Comparison of ENCODE assay signal across 19 cellular contexts in the genomic region with DNA sequence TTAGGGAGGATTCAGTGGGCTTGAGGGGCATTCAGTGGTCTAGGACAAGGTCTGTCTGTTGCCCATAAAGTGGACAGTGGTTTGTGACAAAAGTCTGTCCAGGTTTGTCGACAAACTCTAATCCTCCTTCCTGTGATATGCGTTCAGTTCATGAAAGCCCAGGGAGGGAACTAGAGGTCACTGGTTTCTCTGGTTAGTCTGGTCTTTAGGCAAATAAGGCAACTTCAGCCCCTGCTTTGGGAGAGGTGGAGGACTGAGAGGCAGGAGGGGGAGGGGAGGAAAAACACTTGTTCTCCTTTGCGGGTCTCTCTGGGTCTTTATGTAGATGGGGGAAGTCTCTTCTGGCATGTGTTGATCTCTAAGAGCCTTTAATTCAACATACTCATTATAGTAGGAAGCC.
"Had no signal": no experiment of that assay in that cellular context is flagged by ENCODE, and none has a peak within 500 bp of the region (broad histone marks: within the 10 kb centered on the region; RNA-seq: fewer than 3 reads in every experiment).

No MANE protein-coding gene starts in this region.

- DNase-seq: activated B cell treated with CpG ODN at 0.5 μM for 24 hours; activated CD4-positive, alpha-beta T cell treated with anti-CD3 and anti-CD28 coated beads, Interleukin-2, amount 10 ng/mL, durations not matched to agents 24 days and 14 days; activated CD8-positive, alpha-beta memory T cell treated with anti-CD3 and anti-CD28 coated beads, Interleukin-2, amount 50 U/mL, for 48 hours; activated naive CD4-positive, alpha-beta T cell; activated naive CD8-positive, alpha-beta T cell treated with anti-CD3 and anti-CD28 coated beads, Interleukin-2, amount 10 ng/mL, durations not matched to agents 7 days and 5 days; activated T-cell treated with anti-CD3 and anti-CD28 coated beads, Interleukin-2, amount 50 U/mL, for 72 hours; effector CD8-positive, alpha-beta T cell; head of caudate nucleus; left colon; naive thymus-derived CD4-positive, alpha-beta T cell; pancreas; stimulated activated CD4-positive, alpha-beta T cell treated with anti-CD3 and anti-CD28 coated beads, Interleukin-12 subunit alpha, Interleukin-12 subunit beta, amount 100 ng/mL, for 4 hours; stimulated activated CD4-positive, alpha-beta T cell treated with anti-CD3 and anti-CD28 coated beads, Interleukin-2, amount 100 ng/mL, for 24 hours; stomach; T-helper 2 cell; testis; upper lobe of right lung had no signal

- H3K4me1 Mint-ChIP-seq: activated B cell treated with CpG ODN at 0.5 μM for 24 hours; activated CD4-positive, alpha-beta T cell treated with anti-CD3 and anti-CD28 coated beads, Interleukin-2, amount 10 ng/mL, durations not matched to agents 24 days and 14 days; activated naive CD8-positive, alpha-beta T cell treated with anti-CD3 and anti-CD28 coated beads, Interleukin-2, amount 10 ng/mL, durations not matched to agents 7 days and 5 days had no signal

- H3K27ac Mint-ChIP-seq: activated B cell treated with CpG ODN at 0.5 μM for 24 hours; activated CD4-positive, alpha-beta T cell treated with anti-CD3 and anti-CD28 coated beads, Interleukin-2, amount 10 ng/mL, durations not matched to agents 24 days and 14 days; activated naive CD8-positive, alpha-beta T cell treated with anti-CD3 and anti-CD28 coated beads, Interleukin-2, amount 10 ng/mL, durations not matched to agents 7 days and 5 days; activated T-cell treated with anti-CD3 and anti-CD28 coated beads, Interleukin-2, amount 50 U/mL, for 72 hours; brain; naive thymus-derived CD4-positive, alpha-beta T cell had no signal

- ATAC-seq: activated T-cell treated with anti-CD3 and anti-CD28 coated beads, Interleukin-2, amount 50 U/mL, for 72 hours; left colon; naive thymus-derived CD4-positive, alpha-beta T cell; upper lobe of right lung had no signal

- H3K4me3 ChIP-seq: pancreas, stomach, testis, upper lobe of right lung had no signal

- H3K4me3 Mint-ChIP-seq: activated B cell treated with CpG ODN at 0.5 μM for 24 hours; activated CD4-positive, alpha-beta T cell treated with anti-CD3 and anti-CD28 coated beads, Interleukin-2, amount 10 ng/mL, durations not matched to agents 24 days and 14 days; activated naive CD8-positive, alpha-beta T cell treated with anti-CD3 and anti-CD28 coated beads, Interleukin-2, amount 10 ng/mL, durations not matched to agents 7 days and 5 days; activated T-cell treated with anti-CD3 and anti-CD28 coated beads, Interleukin-2, amount 50 U/mL, for 72 hours; brain; naive thymus-derived CD4-positive, alpha-beta T cell had no signal

- H3K9me3 ChIP-seq: pancreas, testis, upper lobe of right lung had no signal

- H3K27ac ChIP-seq: foreskin keratinocyte, pancreas, stomach, testis, upper lobe of right lung had no signal

- H3K27me3 Mint-ChIP-seq: activated CD4-positive, alpha-beta T cell treated with anti-CD3 and anti-CD28 coated beads, Interleukin-2, amount 10 ng/mL, durations not matched to agents 24 days and 14 days; activated naive CD8-positive, alpha-beta T cell treated with anti-CD3 and anti-CD28 coated beads, Interleukin-2, amount 10 ng/mL, durations not matched to agents 7 days and 5 days; naive thymus-derived CD4-positive, alpha-beta T cell had no signal

- H3K4me1 ChIP-seq: pancreas, stomach, testis, upper lobe of right lung had no signal

- H3K36me3 ChIP-seq: pancreas, stomach, upper lobe of right lung had no signal

- H3K27me3 ChIP-seq: foreskin keratinocyte, pancreas, stomach, testis, upper lobe of right lung had no signal

- H3K9me3 Mint-ChIP-seq: activated CD4-positive, alpha-beta T cell treated with anti-CD3 and anti-CD28 coated beads, Interleukin-2, amount 10 ng/mL, durations not matched to agents 24 days and 14 days had no signal

- H3K36me3 Mint-ChIP-seq: brain had no signal
